29 cellular contexts compared by ENCODE assay signal in genomic region chr21:33897739-33898138, GRCh38.
"Had no signal": no experiment of that assay in that cellular context is flagged by ENCODE, and none has a peak within 500 bp of the region (broad histone marks: within the 10 kb centered on the region; RNA-seq: fewer than 3 reads in every experiment).

No MANE protein-coding gene starts in this region.

- H3K27ac Mint-ChIP-seq: activated B cell treated with CpG ODN at 0.5 μM for 24 hours; activated CD8-positive, alpha-beta T cell treated with anti-CD3 and anti-CD28 coated beads for 36 hours; activated naive CD4-positive, alpha-beta T cell treated with anti-CD3 and anti-CD28 coated beads for 36 hours; activated naive CD4-positive, alpha-beta T cell treated with anti-CD3 and anti-CD28 coated beads, Interleukin-2, amount 50 U/mL, for 24 hours; activated naive CD8-positive, alpha-beta T cell treated with anti-CD3 and anti-CD28 coated beads for 36 hours; activated naive CD8-positive, alpha-beta T cell treated with anti-CD3 and anti-CD28 coated beads, Interleukin-2, amount 50 U/mL, for 24 hours; activated T-helper 1 cell treated with anti-CD3 and anti-CD28 coated beads, Interleukin-12 subunit alpha, Interleukin-12 subunit beta, Interleukin-2, Interleukin-4 antibody, amounts not matched to agents 30 ng/mL and 10 ng/mL and 1 ng/mL, durations not matched to agents 14 hours and 24 hours and 36 hours; activated T-helper 2 cell treated with anti-CD3 and anti-CD28 coated beads, Interferon-gamma antibody, Interleukin-2, Interleukin-4, amounts not matched to agents 10 μg/mL and 5 μg/mL and 100 μg/mL, durations not matched to agents 14 hours and 24 hours and 36 hours; dendritic cell treated with granulocyte-macrophage colony-stimulating factor and Interleukin-4, amounts not matched to agents 40 ng/mL and 50 ng/mL, for 4 days; effector memory CD8-positive, alpha-beta T cell had no signal

- H3K4me3 Mint-ChIP-seq: activated B cell treated with CpG ODN at 0.5 μM for 24 hours; activated CD8-positive, alpha-beta T cell treated with anti-CD3 and anti-CD28 coated beads for 36 hours; activated naive CD4-positive, alpha-beta T cell treated with anti-CD3 and anti-CD28 coated beads for 36 hours; activated naive CD4-positive, alpha-beta T cell treated with anti-CD3 and anti-CD28 coated beads, Interleukin-2, amount 50 U/mL, for 24 hours; activated naive CD8-positive, alpha-beta T cell treated with anti-CD3 and anti-CD28 coated beads for 36 hours; activated naive CD8-positive, alpha-beta T cell treated with anti-CD3 and anti-CD28 coated beads, Interleukin-2, amount 50 U/mL, for 24 hours; activated T-helper 1 cell treated with anti-CD3 and anti-CD28 coated beads, Interleukin-12 subunit alpha, Interleukin-12 subunit beta, Interleukin-2, Interleukin-4 antibody, amounts not matched to agents 30 ng/mL and 10 ng/mL and 1 ng/mL, durations not matched to agents 14 hours and 24 hours and 36 hours; dendritic cell treated with granulocyte-macrophage colony-stimulating factor and Interleukin-4, amounts not matched to agents 40 ng/mL and 50 ng/mL, for 4 days; effector memory CD8-positive, alpha-beta T cell had no signal

- H3K27me3 Mint-ChIP-seq: activated CD8-positive, alpha-beta T cell treated with anti-CD3 and anti-CD28 coated beads for 36 hours; activated naive CD4-positive, alpha-beta T cell treated with anti-CD3 and anti-CD28 coated beads, Interleukin-2, amount 50 U/mL, for 24 hours; activated naive CD8-positive, alpha-beta T cell treated with anti-CD3 and anti-CD28 coated beads for 36 hours; activated naive CD8-positive, alpha-beta T cell treated with anti-CD3 and anti-CD28 coated beads, Interleukin-2, amount 50 U/mL, for 24 hours had no signal

- H3K4me3 ChIP-seq: adrenal gland, body of pancreas, coronary artery, esophagus squamous epithelium had no signal

- H3K9me3 ChIP-seq: adrenal gland, body of pancreas, esophagus squamous epithelium had no signal

- H3K27ac ChIP-seq: adrenal gland, body of pancreas, epithelial cell of prostate, esophagus squamous epithelium, WERI-Rb-1 had no signal

- DNase-seq: activated B cell treated with CpG ODN at 0.5 μM for 24 hours; activated CD4-positive, alpha-beta T cell treated with anti-CD3 and anti-CD28 coated beads for 48 hours; activated CD4-positive, alpha-beta T cell treated with anti-CD3 and anti-CD28 coated beads, Interleukin-2, amount 50 U/mL, for 1 hour; activated CD4-positive, alpha-beta T cell treated with anti-CD3 and anti-CD28 coated beads, Interleukin-2, amount 50 U/mL, for 48 hours; activated CD8-positive, alpha-beta memory T cell treated with anti-CD3 and anti-CD28 coated beads for 24 hours; activated CD8-positive, alpha-beta T cell treated with anti-CD3 and anti-CD28 coated beads for 36 hours; activated effector memory CD4-positive, alpha-beta T cell treated with anti-CD3 and anti-CD28 coated beads, Interleukin-2, amount 50 U/mL, for 16 hours; activated naive CD4-positive, alpha-beta T cell treated with anti-CD3 and anti-CD28 coated beads for 36 hours; activated naive CD8-positive, alpha-beta T cell treated with anti-CD3 and anti-CD28 coated beads for 36 hours; activated naive CD8-positive, alpha-beta T cell treated with anti-CD3 and anti-CD28 coated beads, Interleukin-2, amount 50 U/mL, for 24 hours; activated T-cell treated with anti-CD3 and anti-CD28 coated beads, Interleukin-2, amount 50 U/mL, for 48 hours; adrenal gland; amygdala; aorta; body of pancreas; central memory CD4-positive, alpha-beta T cell; effector CD4-positive, alpha-beta T cell; effector memory CD8-positive, alpha-beta T cell; esophagus squamous epithelium; foreskin melanocyte; head of caudate nucleus; T-helper 2 cell; WERI-Rb-1 had no signal

- H3K9me3 Mint-ChIP-seq: activated B cell treated with CpG ODN at 0.5 μM for 24 hours; activated CD8-positive, alpha-beta T cell treated with anti-CD3 and anti-CD28 coated beads for 36 hours; activated naive CD4-positive, alpha-beta T cell treated with anti-CD3 and anti-CD28 coated beads for 36 hours; activated naive CD4-positive, alpha-beta T cell treated with anti-CD3 and anti-CD28 coated beads, Interleukin-2, amount 50 U/mL, for 24 hours; activated naive CD8-positive, alpha-beta T cell treated with anti-CD3 and anti-CD28 coated beads for 36 hours; activated naive CD8-positive, alpha-beta T cell treated with anti-CD3 and anti-CD28 coated beads, Interleukin-2, amount 50 U/mL, for 24 hours; activated T-helper 1 cell treated with anti-CD3 and anti-CD28 coated beads, Interleukin-12 subunit alpha, Interleukin-12 subunit beta, Interleukin-2, Interleukin-4 antibody, amounts not matched to agents 30 ng/mL and 10 ng/mL and 1 ng/mL, durations not matched to agents 14 hours and 24 hours and 36 hours; activated T-helper 2 cell treated with anti-CD3 and anti-CD28 coated beads, Interferon-gamma antibody, Interleukin-2, Interleukin-4, amounts not matched to agents 10 μg/mL and 5 μg/mL and 100 μg/mL, durations not matched to agents 14 hours and 24 hours and 36 hours; dendritic cell treated with granulocyte-macrophage colony-stimulating factor and Interleukin-4, amounts not matched to agents 40 ng/mL and 50 ng/mL, for 4 days; effector memory CD8-positive, alpha-beta T cell had no signal

- H3K27me3 ChIP-seq: adrenal gland, body of pancreas, esophagus squamous epithelium had no signal
